In the genomic region with DNA sequence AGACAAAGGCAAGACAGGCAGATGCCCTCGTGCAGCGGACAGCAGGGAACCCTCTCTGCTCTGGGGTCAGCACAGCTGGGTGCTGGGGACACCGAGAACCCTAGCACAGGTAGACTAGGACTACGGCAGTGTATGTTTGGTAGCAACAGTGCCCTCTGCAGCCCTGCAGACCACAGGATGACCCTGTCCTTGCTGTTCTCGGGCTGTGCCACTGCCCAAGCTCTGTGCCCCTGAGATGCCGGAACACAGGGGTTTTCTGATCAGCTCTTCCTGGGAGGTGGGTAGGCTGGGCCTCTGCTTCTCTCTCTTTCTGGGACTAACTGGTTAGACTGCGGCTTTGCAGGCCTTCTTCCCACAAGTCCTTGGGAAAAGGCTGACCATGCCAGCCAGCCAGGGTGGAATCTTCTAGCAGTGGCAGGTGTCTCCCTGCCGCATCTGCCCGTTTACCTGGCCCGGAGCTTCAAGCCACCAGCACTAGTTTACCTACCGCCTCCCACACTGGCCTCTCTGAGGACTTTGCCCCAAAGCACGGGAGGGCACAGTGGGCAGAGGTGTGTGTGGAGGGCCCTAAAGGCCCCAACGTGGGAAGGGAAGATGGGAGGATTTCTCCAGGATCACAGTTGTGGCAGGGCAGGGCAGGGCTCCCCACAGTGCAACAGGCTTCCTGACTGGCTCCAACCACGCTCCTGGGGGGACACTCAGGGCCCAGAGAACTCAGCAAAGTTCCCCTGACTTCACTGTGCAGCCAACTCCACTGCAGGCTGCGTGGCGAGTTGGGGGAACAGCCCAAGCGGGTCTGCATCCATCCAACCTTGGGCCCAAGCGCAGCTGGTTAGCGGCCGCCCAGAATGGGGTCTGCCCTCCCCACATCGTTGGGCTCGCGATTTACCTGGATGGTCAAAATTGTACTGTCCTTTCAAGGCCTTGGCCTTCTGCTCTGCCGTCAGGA, we compare ENCODE assay signal across 8 cellular contexts. TPM values are rescaled to one million over a fixed set of nuclear protein-coding genes. Genes with fewer than 3 reads are reported as not detected.
DNase-seq lines count a peak whose midpoint lies in the region; ATAC-seq and TF ChIP-seq lines count a peak whose summit lies in the region.

No MANE protein-coding gene starts in this region.

- peak overlapping the region; percentile 77 for H3K4me3 ChIP-seq in MG63
- H3K4me3 ChIP-seq in ectodermal cell (ENCODE audit: insufficient read depth, low read depth, low read length): peak overlapping the region; percentile 80
- peak overlapping the region; percentile 92 for H3K4me3 ChIP-seq in neural cell (ENCODE audit: low read length)

- no peak for TF ChIP-seq CTCF in CD14-positive monocyte (IDR thresholded peaks at IDR 0.05)
- TF ChIP-seq CTCF in neural cell (IDR thresholded peaks at IDR 0.05; ENCODE audit: poor library complexity, severe bottlenecking): no peak

- H3K4me1 ChIP-seq in ectodermal cell (ENCODE audit: control insufficient read depth, insufficient read depth, low read length): peaks cover 7% of the 10 kb centered on the region

- TF ChIP-seq EP300 in neural cell (conservative IDR thresholded peaks at IDR 0.05; ENCODE audit: poor library complexity, severe bottlenecking): no peak

- no peak for TF ChIP-seq RAD21 in neural cell (conservative IDR thresholded peaks at IDR 0.05)

- intact Hi-C loops in CD14-positive monocyte (cut with micrococcal nuclease): no loop called here

- H3K9me3 ChIP-seq in MG63: no peaks in the 10 kb centered on the region
- no peaks in the 10 kb centered on the region for H3K9me3 ChIP-seq in ectodermal cell (ENCODE audit: control insufficient read depth, low read length)
- H3K9me3 ChIP-seq in neural cell (ENCODE audit: low read length): no peaks in the 10 kb centered on the region

- peak overlapping the region in 5 of 7 donors; percentile 57 to 82 (median 72) for H3K27ac Mint-ChIP-seq in CD14-positive monocyte

- peaks cover 2 to 6% (median 5%) of the 10 kb centered on the region in 3 donors for H3K27me3 Mint-ChIP-seq in CD14-positive monocyte (ENCODE audit: low read depth in 3 of 3)

- H3K27ac ChIP-seq in ectodermal cell (ENCODE audit: insufficient read depth, low read depth, low read length, poor library complexity, severe bottlenecking) (no peak overlapping the region), neural cell (ENCODE audit: low read length) (no peak overlapping the region)

- H3K4me2 ChIP-seq in neural cell (ENCODE audit: low read length): peak overlapping the region; percentile 70

- H3K36me3 ChIP-seq in MG63 (peaks cover 19% of the 10 kb centered on the region), ectodermal cell (ENCODE audit: control insufficient read depth, insufficient read depth, low read length) (peaks cover 37% of the 10 kb centered on the region), neural cell (ENCODE audit: insufficient read depth, low read length) (peaks cover 9% of the 10 kb centered on the region)

- H2AFZ ChIP-seq in neural cell (ENCODE audit: low read depth, low read length): no peak overlapping the region

- H3K27me3 ChIP-seq in MG63 (no peaks in the 10 kb centered on the region), ectodermal cell (ENCODE audit: control insufficient read depth, insufficient read depth, low read length, poor library complexity, severe bottlenecking) (no peaks in the 10 kb centered on the region), neural cell (ENCODE audit: insufficient read depth, low read depth, low read length) (no peaks in the 10 kb centered on the region)

- H3K4me3 Mint-ChIP-seq in CD14-positive monocyte: peak overlapping the region; percentile 77 to 84

- ATAC-seq in HG03520 (IDR thresholded peaks at IDR 0.05; ENCODE audit: unreplicated experiment) (no peak), GM21529 (IDR thresholded peaks at IDR 0.05; ENCODE audit: unreplicated experiment) (no peak)

- H3K9me2 ChIP-seq in neural cell (ENCODE audit: insufficient read depth, low read length): no peaks in the 10 kb centered on the region

- peaks cover 11% of the 10 kb centered on the region for H3K4me1 Mint-ChIP-seq in CD14-positive monocyte

- peak overlapping the region; percentile 76 for H3K9ac ChIP-seq in neural cell (ENCODE audit: low read length)

- no peaks in the 10 kb centered on the region for H3K9me3 Mint-ChIP-seq in CD14-positive monocyte

- WGBS in ectodermal cell, 2 experiments: 69 to 71% methylated on average over 24 of the region's 24 CpGs

- no peaks in the 10 kb centered on the region for H4K20me1 ChIP-seq in neural cell (ENCODE audit: insufficient read depth)

- peaks cover 35 to 47% of the 10 kb centered on the region in 2 donors for H3K36me3 Mint-ChIP-seq in CD14-positive monocyte

- DNase-seq in CD14-positive monocyte (ENCODE audit: low spot score) (no peak), MG63 (no peak), OCI-M1 (lab: John Stamatoyannopoulos, UW) (no peak)
- no peak for DNase-seq in activated effector memory CD4-positive, alpha-beta T cell treated with anti-CD3 and anti-CD28 coated beads, Interleukin-2, amount 50 U/mL, for 16 hours

- no peaks in the 10 kb centered on the region for H3F3A ChIP-seq in neural cell (ENCODE audit: insufficient read depth, low read length, poor library complexity, severe bottlenecking)

- peaks cover 3% of the 10 kb centered on the region for H3K79me2 ChIP-seq in neural cell (replicated peaks; ENCODE audit: insufficient read depth, low read length)

TF ChIP-seq in neural cell, 6 proteins besides CTCF, POLR2A, EP300 and RAD21:
- TF ChIP-seq TAF1 (IDR thresholded peaks at IDR 0.05; ENCODE audit: low read depth) (no peak), SMC3 (conservative IDR thresholded peaks at IDR 0.05; ENCODE audit: poor library complexity) (no peak), POLR2AphosphoS5 (IDR thresholded peaks at IDR 0.05) (no peak)
- TF ChIP-seq, protein P1, sequence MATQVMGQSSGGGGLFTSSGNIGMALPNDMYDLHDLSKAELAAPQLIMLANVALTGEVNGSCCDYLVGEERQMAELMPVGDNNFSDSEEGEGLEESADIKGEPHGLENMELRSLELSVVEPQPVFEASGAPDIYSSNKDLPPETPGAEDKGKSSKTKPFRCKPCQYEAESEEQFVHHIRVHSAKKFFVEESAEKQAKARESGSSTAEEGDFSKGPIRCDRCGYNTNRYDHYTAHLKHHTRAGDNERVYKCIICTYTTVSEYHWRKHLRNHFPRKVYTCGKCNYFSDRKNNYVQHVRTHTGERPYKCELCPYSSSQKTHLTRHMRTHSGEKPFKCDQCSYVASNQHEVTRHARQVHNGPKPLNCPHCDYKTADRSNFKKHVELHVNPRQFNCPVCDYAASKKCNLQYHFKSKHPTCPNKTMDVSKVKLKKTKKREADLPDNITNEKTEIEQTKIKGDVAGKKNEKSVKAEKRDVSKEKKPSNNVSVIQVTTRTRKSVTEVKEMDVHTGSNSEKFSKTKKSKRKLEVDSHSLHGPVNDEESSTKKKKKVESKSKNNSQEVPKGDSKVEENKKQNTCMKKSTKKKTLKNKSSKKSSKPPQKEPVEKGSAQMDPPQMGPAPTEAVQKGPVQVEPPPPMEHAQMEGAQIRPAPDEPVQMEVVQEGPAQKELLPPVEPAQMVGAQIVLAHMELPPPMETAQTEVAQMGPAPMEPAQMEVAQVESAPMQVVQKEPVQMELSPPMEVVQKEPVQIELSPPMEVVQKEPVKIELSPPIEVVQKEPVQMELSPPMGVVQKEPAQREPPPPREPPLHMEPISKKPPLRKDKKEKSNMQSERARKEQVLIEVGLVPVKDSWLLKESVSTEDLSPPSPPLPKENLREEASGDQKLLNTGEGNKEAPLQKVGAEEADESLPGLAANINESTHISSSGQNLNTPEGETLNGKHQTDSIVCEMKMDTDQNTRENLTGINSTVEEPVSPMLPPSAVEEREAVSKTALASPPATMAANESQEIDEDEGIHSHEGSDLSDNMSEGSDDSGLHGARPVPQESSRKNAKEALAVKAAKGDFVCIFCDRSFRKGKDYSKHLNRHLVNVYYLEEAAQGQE (IDR thresholded peaks at IDR 0.05; ENCODE audit: borderline replicate concordance): no peak

RNA-seq across cellular contexts. Expression of a gene that starts 1.2 kb away (rescaled TPM):
- 10 to 100 TPM; 15.9 to 16.3 TPM for polyA plus RNA-seq in CD14-positive monocyte
- 19.3 and 30.6 TPM in 2 replicates for total RNA-seq in MG63 (2014; rRNA removed; shearing (Covaris generic); ENCODE audit: low replicate concordance)
- polyA plus RNA-seq in ectodermal cell (2013, experiment 1 of 4): 46.4 TPM
- polyA plus RNA-seq in ectodermal cell (2013, experiment 2 of 4): 56.9 TPM
- 34.3 TPM for polyA plus RNA-seq in ectodermal cell (2013, experiment 3 of 4)
- polyA plus RNA-seq in ectodermal cell (2013, experiment 4 of 4): 42.2 TPM
- 45.9 and 48.2 TPM in 2 replicates for polyA plus RNA-seq in neural cell
- polyA minus RNA-seq in neural cell: 22.6 and 30.1 TPM in 2 replicates

RNA-seq across cellular contexts. Expression of a gene that starts 15.5 kb away (rescaled TPM):
- polyA plus RNA-seq in CD14-positive monocyte (not detected), neural cell (not detected in 2 replicates)
- not detected in 2 replicates for total RNA-seq in MG63 (2014; rRNA removed; shearing (Covaris generic); ENCODE audit: low replicate concordance)
- polyA plus RNA-seq in ectodermal cell (2013, experiment 1 of 4): not detected
- polyA plus RNA-seq in ectodermal cell (2013, experiment 2 of 4): not detected
- polyA plus RNA-seq in ectodermal cell (2013, experiment 3 of 4): not detected
- not detected for polyA plus RNA-seq in ectodermal cell (2013, experiment 4 of 4)
- polyA minus RNA-seq in neural cell: not detected in 2 replicates

RNA-seq across cellular contexts. Expression of a gene that starts 27.2 kb away (rescaled TPM):
- polyA plus RNA-seq in CD14-positive monocyte: 1 to 10 TPM; 5.9 to 7.5 TPM
- total RNA-seq in MG63 (2014; rRNA removed; shearing (Covaris generic); ENCODE audit: low replicate concordance): 6.7 and 12.8 TPM in 2 replicates
- polyA plus RNA-seq in ectodermal cell (2013, experiment 1 of 4): 49.1 TPM
- 47.6 TPM for polyA plus RNA-seq in ectodermal cell (2013, experiment 2 of 4)
- polyA plus RNA-seq in ectodermal cell (2013, experiment 3 of 4): 36.1 TPM
- polyA plus RNA-seq in ectodermal cell (2013, experiment 4 of 4): 39.6 TPM
- polyA plus RNA-seq in neural cell: 131 and 155 TPM in 2 replicates
- polyA minus RNA-seq in neural cell: 62.3 and 63.2 TPM in 2 replicates

Comparison
In these comparisons a context has a peak if more than half of its experiments do, and no peak if none do; other contexts are left out.
1. RNA of a gene that starts 27.2 kb away (polyA plus RNA-seq): 131 to 155 TPM in neural cell; 5.9 to 7.5 TPM in CD14-positive monocyte; every median in the first group is over 10 times any median in the second.
2. Peak in every context shown above with its lines, with median percentiles within 50 percentile points of each other: H3K4me3 ChIP-seq.